3 cellular contexts compared by ENCODE assay signal in genomic region chr11:97072420-97072819, GRCh38.
"Had no signal": no experiment of that assay in that cellular context is flagged by ENCODE, and none has a peak within 500 bp of the region (broad histone marks: within the 10 kb centered on the region; RNA-seq: fewer than 3 reads in every experiment).

No MANE protein-coding gene starts in this region.

- H3K4me3 ChIP-seq: GM12878 had no signal

- DNase-seq: GDM1, GF-D8 had no signal
